In the genomic region with DNA sequence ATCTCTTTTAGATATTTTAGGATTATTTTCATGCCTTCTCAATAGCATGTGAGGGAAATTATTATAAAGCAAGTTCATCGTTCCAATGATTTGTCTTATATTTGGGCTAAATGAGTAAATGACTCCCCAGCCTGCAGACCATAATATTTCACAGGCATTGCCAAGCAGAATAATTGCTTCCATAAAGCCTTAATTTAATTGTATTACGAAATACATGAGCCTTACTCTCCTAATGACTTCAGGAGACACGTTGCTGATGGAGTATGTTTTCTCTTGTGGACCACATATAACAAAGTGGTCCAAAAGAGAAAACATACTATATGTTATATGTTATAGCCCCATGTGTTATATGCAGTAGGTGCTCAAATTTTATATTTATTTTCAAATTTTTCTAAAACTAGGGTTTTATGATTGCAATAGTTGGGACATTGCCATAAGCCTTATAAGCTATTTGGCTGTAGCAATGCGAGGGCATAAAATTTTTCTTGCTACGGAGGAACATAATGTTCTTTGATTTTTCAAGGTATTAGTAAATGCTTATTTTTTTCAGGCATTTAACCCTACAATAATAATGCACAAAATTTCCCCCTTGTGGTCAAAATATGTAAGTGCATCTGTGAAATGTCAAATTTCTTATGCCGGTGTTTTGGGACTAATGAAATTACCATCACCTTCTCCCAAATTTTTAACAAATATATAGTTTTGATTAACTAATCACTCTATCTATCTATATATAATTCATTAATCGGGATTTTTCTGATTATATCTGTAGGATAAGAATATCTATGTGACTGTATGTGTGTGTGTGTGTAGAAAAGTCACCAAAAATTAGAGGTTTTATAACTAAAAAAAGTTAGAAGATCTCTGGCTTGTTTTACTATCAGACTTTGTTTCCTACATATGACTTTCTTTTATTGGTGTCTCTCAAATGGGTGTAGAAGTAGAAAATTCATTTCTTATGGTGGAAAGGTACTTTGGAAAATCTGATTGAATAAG, we compare ENCODE assay signal across 9 cellular contexts. TPM values are rescaled to one million over a fixed set of nuclear protein-coding genes. Genes with fewer than 3 reads are reported as not detected.
DNase-seq lines count a peak whose midpoint lies in the region; ATAC-seq, FAIRE-seq and TF ChIP-seq lines count a peak whose summit lies in the region.
"Had no signal": no experiment of that assay in that cellular context is flagged by ENCODE, and none has a peak within 500 bp of the region (broad histone marks: within the 10 kb centered on the region; RNA-seq: fewer than 3 reads in every experiment).

No MANE protein-coding gene starts in this region.

- no peak overlapping the region for H3K4me3 ChIP-seq in brain microvascular endothelial cell (ENCODE audit: low read depth, low read length)
- H3K4me3 ChIP-seq in neural cell (ENCODE audit: low read length) = no peak overlapping the region

- no peaks in the 10 kb centered on the region for H3K79me2 ChIP-seq in neural cell (replicated peaks; ENCODE audit: insufficient read depth, low read length)

- DNase-seq in HT-29 (ENCODE audit: low spot score) = peak; percentile 23
- DNase-seq in brain microvascular endothelial cell = no peak
- DNase-seq in GM19240 (ENCODE audit: insufficient read length, low spot score) = no peak
- no peak for DNase-seq in COLO829 (ENCODE audit: low spot score)
- DNase-seq in NK-92 (lab: John Stamatoyannopoulos, UW; ENCODE audit: unreplicated experiment) = no peak
- DNase-seq: activated CD8-positive, alpha-beta memory T cell treated with anti-CD3 and anti-CD28 coated beads, Interleukin-2, amount 10 ng/mL, durations not matched to agents 7 days and 5 days had no signal

- TF ChIP-seq EP300 in neural cell (conservative IDR thresholded peaks at IDR 0.05; ENCODE audit: poor library complexity, severe bottlenecking) = no peak

- TF ChIP-seq CTCF in brain microvascular endothelial cell (IDR thresholded peaks at IDR 0.05; ENCODE audit: low read depth, low read length, missing control alignments) (peak; percentile 41), neural cell (IDR thresholded peaks at IDR 0.05; ENCODE audit: poor library complexity, severe bottlenecking) (peak; percentile 27)

- H3K36me3 ChIP-seq in brain microvascular endothelial cell (replicated peaks) (no peaks in the 10 kb centered on the region), neural cell (ENCODE audit: insufficient read depth, low read length) (no peaks in the 10 kb centered on the region)

- no peaks in the 10 kb centered on the region for H4K20me1 ChIP-seq in neural cell (ENCODE audit: insufficient read depth)

- no peaks in the 10 kb centered on the region for H3K9me3 ChIP-seq in neural cell (ENCODE audit: low read length)

- H3K4me2 ChIP-seq in neural cell (ENCODE audit: low read length) = no peak overlapping the region

- TF ChIP-seq RAD21 in neural cell (conservative IDR thresholded peaks at IDR 0.05) = no peak

- H3F3A ChIP-seq in neural cell (ENCODE audit: insufficient read depth, low read length, poor library complexity, severe bottlenecking) = no peaks in the 10 kb centered on the region

- H2AFZ ChIP-seq in neural cell (ENCODE audit: low read depth, low read length) = no peak overlapping the region

- H3K9me2 ChIP-seq in neural cell (ENCODE audit: insufficient read depth, low read length) = no peaks in the 10 kb centered on the region

- no peak overlapping the region for H3K9ac ChIP-seq in neural cell (ENCODE audit: low read length)

- in situ Hi-C loops in brain microvascular endothelial cell (cut with HindIII; ENCODE audit: low pct_ligation_motif_present, low sequenced_read_pairs) = no loop called here

- H3K27ac ChIP-seq in brain microvascular endothelial cell = no peak overlapping the region
- no peak overlapping the region for H3K27ac ChIP-seq in neural cell (ENCODE audit: low read length)

- H3K27me3 ChIP-seq in brain microvascular endothelial cell (replicated peaks) (no peaks in the 10 kb centered on the region), neural cell (ENCODE audit: insufficient read depth, low read depth, low read length) (no peaks in the 10 kb centered on the region)

- no peak for ATAC-seq in HG03108 (IDR thresholded peaks at IDR 0.05; ENCODE audit: unreplicated experiment)
- ATAC-seq: activated CD8-positive, alpha-beta memory T cell treated with anti-CD3 and anti-CD28 coated beads, Interleukin-2, amount 10 ng/mL, durations not matched to agents 7 days and 5 days had no signal

- peak; percentile 94 for FAIRE-seq in G401.6 (lab: Jason Lieb, UNC)

TF ChIP-seq in neural cell, 6 proteins besides CTCF, POLR2A, EP300 and RAD21:
- TF ChIP-seq MXI1 (conservative IDR thresholded peaks at IDR 0.05; ENCODE audit: poor library complexity, severe bottlenecking) (no peak), SMC3 (conservative IDR thresholded peaks at IDR 0.05; ENCODE audit: poor library complexity) (no peak), POLR2AphosphoS5 (IDR thresholded peaks at IDR 0.05) (no peak), EZH2 (IDR thresholded peaks at IDR 0.05; ENCODE audit: borderline replicate concordance, insufficient read depth, low read length, poor library complexity, severe bottlenecking) (no peak), TAF1 (IDR thresholded peaks at IDR 0.05; ENCODE audit: low read depth) (no peak)
- TF ChIP-seq, protein P1, sequence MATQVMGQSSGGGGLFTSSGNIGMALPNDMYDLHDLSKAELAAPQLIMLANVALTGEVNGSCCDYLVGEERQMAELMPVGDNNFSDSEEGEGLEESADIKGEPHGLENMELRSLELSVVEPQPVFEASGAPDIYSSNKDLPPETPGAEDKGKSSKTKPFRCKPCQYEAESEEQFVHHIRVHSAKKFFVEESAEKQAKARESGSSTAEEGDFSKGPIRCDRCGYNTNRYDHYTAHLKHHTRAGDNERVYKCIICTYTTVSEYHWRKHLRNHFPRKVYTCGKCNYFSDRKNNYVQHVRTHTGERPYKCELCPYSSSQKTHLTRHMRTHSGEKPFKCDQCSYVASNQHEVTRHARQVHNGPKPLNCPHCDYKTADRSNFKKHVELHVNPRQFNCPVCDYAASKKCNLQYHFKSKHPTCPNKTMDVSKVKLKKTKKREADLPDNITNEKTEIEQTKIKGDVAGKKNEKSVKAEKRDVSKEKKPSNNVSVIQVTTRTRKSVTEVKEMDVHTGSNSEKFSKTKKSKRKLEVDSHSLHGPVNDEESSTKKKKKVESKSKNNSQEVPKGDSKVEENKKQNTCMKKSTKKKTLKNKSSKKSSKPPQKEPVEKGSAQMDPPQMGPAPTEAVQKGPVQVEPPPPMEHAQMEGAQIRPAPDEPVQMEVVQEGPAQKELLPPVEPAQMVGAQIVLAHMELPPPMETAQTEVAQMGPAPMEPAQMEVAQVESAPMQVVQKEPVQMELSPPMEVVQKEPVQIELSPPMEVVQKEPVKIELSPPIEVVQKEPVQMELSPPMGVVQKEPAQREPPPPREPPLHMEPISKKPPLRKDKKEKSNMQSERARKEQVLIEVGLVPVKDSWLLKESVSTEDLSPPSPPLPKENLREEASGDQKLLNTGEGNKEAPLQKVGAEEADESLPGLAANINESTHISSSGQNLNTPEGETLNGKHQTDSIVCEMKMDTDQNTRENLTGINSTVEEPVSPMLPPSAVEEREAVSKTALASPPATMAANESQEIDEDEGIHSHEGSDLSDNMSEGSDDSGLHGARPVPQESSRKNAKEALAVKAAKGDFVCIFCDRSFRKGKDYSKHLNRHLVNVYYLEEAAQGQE (IDR thresholded peaks at IDR 0.05; ENCODE audit: borderline replicate concordance) = no peak
TF ChIP-seq in neural cell: peak in this region for 0.

RNA-seq across cellular contexts. Expression of a gene that starts 26.4 kb away (rescaled TPM):
- not detected in 2 replicates for total RNA-seq in HT-29 (2014; rRNA removed; shearing (Covaris generic))
- polyA plus RNA-seq in neural cell = not detected in 2 replicates
- polyA minus RNA-seq in neural cell = not detected in 2 replicates
- total RNA-seq: activated CD8-positive, alpha-beta memory T cell treated with anti-CD3 and anti-CD28 coated beads, Interleukin-2, amount 10 ng/mL, durations not matched to agents 7 days and 5 days had no signal

RNA-seq across cellular contexts. Expression of a gene that starts 53.1 kb away (rescaled TPM):
- total RNA-seq in HT-29 (2014; rRNA removed; shearing (Covaris generic)) = not detected in 2 replicates
- polyA plus RNA-seq in neural cell = not detected in 2 replicates
- not detected in 2 replicates for polyA minus RNA-seq in neural cell
- total RNA-seq: activated CD8-positive, alpha-beta memory T cell treated with anti-CD3 and anti-CD28 coated beads, Interleukin-2, amount 10 ng/mL, durations not matched to agents 7 days and 5 days had no signal
